ENCODE assay signal across 10 cellular contexts in genomic region chr6:139271056-139271455, GRCh38. TPM values are rescaled to one million over a fixed set of nuclear protein-coding genes. Genes with fewer than 3 reads are reported as not detected.
A peak's percentile ranks its signal among the peaks of the same experiment; 100 is the strongest.
DNase-seq lines count a peak whose midpoint lies in the region; ATAC-seq and TF ChIP-seq lines count a peak whose summit lies in the region.
"Had no signal": no experiment of that assay in that cellular context is flagged by ENCODE, and none has a peak within 500 bp of the region (broad histone marks: within the 10 kb centered on the region; RNA-seq: fewer than 3 reads in every experiment).

No MANE protein-coding gene starts in this region.

- DNase-seq in NOMO-1 treated with DMSO at 0.1 percent for 48 hours (lab: John Stamatoyannopoulos, UW; ENCODE audit: unreplicated experiment) (peak; percentile 72), NOMO-1 treated with dmso at 0.1 percent for 144 hours (lab: John Stamatoyannopoulos, UW; ENCODE audit: unreplicated experiment) (no peak), activated B cell treated with CpG ODN at 0.5 μM for 24 hours (no peak), thoracic aorta (ENCODE audit: low spot score) (no peak), GM19240 (ENCODE audit: insufficient read length, low spot score) (no peak), neural progenitor cell (ENCODE audit: low spot score) (no peak)
- no peak for DNase-seq in natural killer cell treated with Interleukin-12 subunit alpha and Interleukin-12 subunit beta and Interleukin-15 and Interleukin-18, amount 100 ng/mL, for 72 hours (ENCODE audit: low spot score)
- DNase-seq: heart right ventricle had no signal

- intact Hi-C loops in activated B cell treated with CpG ODN at 0.5 μM for 24 hours (cut with micrococcal nuclease): loop anchor here (1.0 to 5.0 kb wide), 8 partner anchors 8 to 244 kb away; partner anchors contain the start of genes ABRACL and HECA

- H3K36me3 ChIP-seq in thoracic aorta: no peaks in the 10 kb centered on the region
- H3K36me3 ChIP-seq in neural progenitor cell: no peaks in the 10 kb centered on the region

- H3K4me3 Mint-ChIP-seq in activated B cell treated with CpG ODN at 0.5 μM for 24 hours (peak overlapping the region; percentile 75), neural progenitor cell (no peak overlapping the region)
- no peak overlapping the region for H3K4me3 Mint-ChIP-seq in natural killer cell treated with Interleukin-12 subunit alpha and Interleukin-12 subunit beta and Interleukin-15 and Interleukin-18, amount 100 ng/mL, for 72 hours

- no peak overlapping the region for H3K9ac ChIP-seq in neural progenitor cell

- peaks cover 7% of the 10 kb centered on the region for H3K36me3 Mint-ChIP-seq in activated B cell treated with CpG ODN at 0.5 μM for 24 hours (ENCODE audit: low read depth)
- no peaks in the 10 kb centered on the region for H3K36me3 Mint-ChIP-seq in natural killer cell treated with Interleukin-12 subunit alpha and Interleukin-12 subunit beta and Interleukin-15 and Interleukin-18, amount 100 ng/mL, for 72 hours
- H3K36me3 Mint-ChIP-seq in neural progenitor cell: no peaks in the 10 kb centered on the region

- CTCF ChIA-PET in activated B cell treated with CpG ODN at 0.5 μM for 24 hours (lab: Charles Lee): interaction anchor here (0.6 to 2.4 kb wide), 5 partner anchors 20 to 455 kb away, joined by 4 to 10 read pairs (median 6); partner anchors contain the start of genes CITED2 and TXLNB

- POLR2A ChIA-PET in activated B cell treated with CpG ODN at 0.5 μM for 24 hours (lab: Charles Lee): interaction anchor here (0.8 to 5.2 kb wide), 16 partner anchors 8 to 242 kb away, joined by 3 to 56 read pairs (median 4); partner anchors contain the start of genes CITED2 and TXLNB

- H3K27ac ChIP-seq in thoracic aorta (no peak overlapping the region), neural progenitor cell (no peak overlapping the region)
- H3K27ac ChIP-seq: 22Rv1 had no signal

- no peaks in the 10 kb centered on the region for H3K79me2 ChIP-seq in neural progenitor cell (ENCODE audit: low read depth)

- H3K4me3 ChIP-seq in thoracic aorta (peak overlapping the region; percentile 13), neural progenitor cell (no peak overlapping the region)

- ATAC-seq in HG03064 (IDR thresholded peaks at IDR 0.05; ENCODE audit: low read depth, unreplicated experiment) (peak; percentile 76), activated B cell treated with CpG ODN at 0.5 μM for 24 hours (ENCODE audit: low read depth) (peak; percentile 94), thoracic aorta (ENCODE audit: insufficient number of reproducible peaks, low FRiP score, low read depth) (no peak)
- ATAC-seq in natural killer cell treated with Interleukin-12 subunit alpha and Interleukin-12 subunit beta and Interleukin-15 and Interleukin-18, amount 100 ng/mL, for 72 hours: no peak

- H3K9me3 ChIP-seq in thoracic aorta (no peaks in the 10 kb centered on the region), neural progenitor cell (ENCODE audit: low read depth) (no peaks in the 10 kb centered on the region)
- H3K9me3 ChIP-seq: heart right ventricle had no signal

- H3K27me3 Mint-ChIP-seq in activated B cell treated with CpG ODN at 0.5 μM for 24 hours (no peaks in the 10 kb centered on the region), neural progenitor cell (ENCODE audit: insufficient read depth, low read depth) (no peaks in the 10 kb centered on the region)
- no peaks in the 10 kb centered on the region for H3K27me3 Mint-ChIP-seq in natural killer cell treated with Interleukin-12 subunit alpha and Interleukin-12 subunit beta and Interleukin-15 and Interleukin-18, amount 100 ng/mL, for 72 hours

- H4K20me1 ChIP-seq in neural progenitor cell (ENCODE audit: low read depth): no peaks in the 10 kb centered on the region

- H3K9me3 Mint-ChIP-seq in activated B cell treated with CpG ODN at 0.5 μM for 24 hours (no peaks in the 10 kb centered on the region), neural progenitor cell (no peaks in the 10 kb centered on the region)
- no peaks in the 10 kb centered on the region for H3K9me3 Mint-ChIP-seq in natural killer cell treated with Interleukin-12 subunit alpha and Interleukin-12 subunit beta and Interleukin-15 and Interleukin-18, amount 100 ng/mL, for 72 hours

- H3F3A ChIP-seq in neural progenitor cell (ENCODE audit: low read depth): no peaks in the 10 kb centered on the region

- no peak overlapping the region for H3K4me2 ChIP-seq in neural progenitor cell

- H3K4me1 Mint-ChIP-seq in activated B cell treated with CpG ODN at 0.5 μM for 24 hours: peaks cover 80% of the 10 kb centered on the region
- H3K4me1 Mint-ChIP-seq in natural killer cell treated with Interleukin-12 subunit alpha and Interleukin-12 subunit beta and Interleukin-15 and Interleukin-18, amount 100 ng/mL, for 72 hours (ENCODE audit: low read depth in 2 of 2): no peaks in the 10 kb centered on the region
- no peaks in the 10 kb centered on the region for H3K4me1 Mint-ChIP-seq in neural progenitor cell

- H3K4me1 ChIP-seq in thoracic aorta (ENCODE audit: control insufficient read depth in 1 of 2, low read depth in 2 of 2) (no peaks in the 10 kb centered on the region), neural progenitor cell (no peaks in the 10 kb centered on the region)

- H3K27me3 ChIP-seq in thoracic aorta (replicated peaks; ENCODE audit: insufficient read depth) (no peaks in the 10 kb centered on the region), neural progenitor cell (no peaks in the 10 kb centered on the region)
- H3K27me3 ChIP-seq: heart right ventricle had no signal

- peak overlapping the region; percentile 96 for H3K27ac Mint-ChIP-seq in activated B cell treated with CpG ODN at 0.5 μM for 24 hours
- no peak overlapping the region for H3K27ac Mint-ChIP-seq in natural killer cell treated with Interleukin-12 subunit alpha and Interleukin-12 subunit beta and Interleukin-15 and Interleukin-18, amount 100 ng/mL, for 72 hours
- H3K27ac Mint-ChIP-seq in neural progenitor cell: no peak overlapping the region

- TF ChIP-seq CTCF in activated B cell treated with CpG ODN at 0.5 μM for 24 hours (IDR thresholded peaks at IDR 0.05): no peak
- no peak for TF ChIP-seq CTCF in thoracic aorta (IDR thresholded peaks at IDR 0.05)
- TF ChIP-seq CTCF in neural progenitor cell (IDR thresholded peaks at IDR 0.05): no peak

- no peak overlapping the region for H2AFZ ChIP-seq in neural progenitor cell (replicated peaks)

RNA-seq across cellular contexts. Expression of gene TXLNB, which starts 20.7 kb away (rescaled TPM):
- total RNA-seq in activated B cell treated with CpG ODN at 0.5 μM for 24 hours (1.9 and 2.4 TPM in 2 replicates), thoracic aorta (under 1 TPM; 0.49 to 0.81 TPM), neural progenitor cell (ENCODE audit: low replicate concordance) (0.06 TPM in 2 replicates)
- under 1 TPM in 1 of 2 donors, not detected in 1; 0.05 TPM for total RNA-seq in natural killer cell treated with Interleukin-12 subunit alpha and Interleukin-12 subunit beta and Interleukin-15 and Interleukin-18, amount 100 ng/mL, for 72 hours

Comparison
In these comparisons a context has a peak if more than half of its experiments do, and no peak if none do; other contexts are left out.
1. ATAC-seq: peak in HG03064 (single experiment) and activated B cell treated with CpG ODN at 0.5 μM for 24 hours (single experiment); none in thoracic aorta (single experiment) and natural killer cell treated with Interleukin-12 subunit alpha and Interleukin-12 subunit beta and Interleukin-15 and Interleukin-18, amount 100 ng/mL, for 72 hours (0 of 2).